In the genomic region with DNA sequence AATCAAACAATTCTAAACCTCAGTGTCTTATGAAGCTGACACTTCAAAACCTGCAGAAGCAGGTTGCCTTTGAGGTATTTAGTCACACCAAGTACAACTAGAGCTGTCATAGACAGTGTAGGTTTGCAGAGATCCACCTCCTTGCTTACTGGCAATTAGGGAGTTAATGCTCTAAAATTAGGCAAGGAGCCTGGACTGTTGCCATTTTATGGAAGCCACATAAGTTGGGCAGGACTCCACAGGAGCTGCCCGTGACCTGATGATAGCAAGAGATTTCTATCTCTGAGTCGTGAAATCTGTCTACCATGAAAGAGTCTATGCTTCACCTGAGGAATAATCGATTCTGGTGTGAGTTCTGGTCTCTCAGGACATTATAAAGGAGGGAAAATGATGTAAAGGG, we compare ENCODE assay signal across 16 cellular contexts.
"Had no signal": no experiment of that assay in that cellular context is flagged by ENCODE, and none has a peak within 500 bp of the region (broad histone marks: within the 10 kb centered on the region; RNA-seq: fewer than 3 reads in every experiment).

No MANE protein-coding gene starts in this region.

- H3K27me3 ChIP-seq: esophagus squamous epithelium, right atrium auricular region, testis had no signal

- H3K4me1 ChIP-seq: esophagus squamous epithelium, testis had no signal

- DNase-seq: activated CD4-positive, alpha-beta T cell treated with anti-CD3 and anti-CD28 coated beads, Interleukin-2, amount 50 U/mL, for 48 hours; activated naive CD4-positive, alpha-beta T cell treated with anti-CD3 and anti-CD28 coated beads, Interleukin-2, amount 50 U/mL, for 16 hours; dermis blood vessel endothelial cell; effector memory CD4-positive, alpha-beta T cell; esophagus squamous epithelium; hypothalamus; left ventricle myocardium inferior; mammary epithelial cell; stimulated activated CD4-positive, alpha-beta T cell treated with anti-CD3 and anti-CD28 coated beads, Interleukin-15, amount 100 ng/mL, for 24 hours; stimulated activated CD4-positive, alpha-beta T cell treated with anti-CD3 and anti-CD28 coated beads, Interleukin-2, amount 100 ng/mL, for 48 hours; SW 1271; T-helper 2 cell; testis; WERI-Rb-1 had no signal

- H3K27ac ChIP-seq: esophagus squamous epithelium, left ventricle myocardium inferior, right atrium auricular region, skin epidermis, testis, WERI-Rb-1 had no signal

- H3K9me3 ChIP-seq: esophagus squamous epithelium, left ventricle myocardium inferior, right atrium auricular region, testis had no signal

- H3K4me3 ChIP-seq: esophagus squamous epithelium, left ventricle myocardium inferior, right atrium auricular region, skin epidermis, testis had no signal
